ENCODE assay signal across 1 cellular context in the genomic region with DNA sequence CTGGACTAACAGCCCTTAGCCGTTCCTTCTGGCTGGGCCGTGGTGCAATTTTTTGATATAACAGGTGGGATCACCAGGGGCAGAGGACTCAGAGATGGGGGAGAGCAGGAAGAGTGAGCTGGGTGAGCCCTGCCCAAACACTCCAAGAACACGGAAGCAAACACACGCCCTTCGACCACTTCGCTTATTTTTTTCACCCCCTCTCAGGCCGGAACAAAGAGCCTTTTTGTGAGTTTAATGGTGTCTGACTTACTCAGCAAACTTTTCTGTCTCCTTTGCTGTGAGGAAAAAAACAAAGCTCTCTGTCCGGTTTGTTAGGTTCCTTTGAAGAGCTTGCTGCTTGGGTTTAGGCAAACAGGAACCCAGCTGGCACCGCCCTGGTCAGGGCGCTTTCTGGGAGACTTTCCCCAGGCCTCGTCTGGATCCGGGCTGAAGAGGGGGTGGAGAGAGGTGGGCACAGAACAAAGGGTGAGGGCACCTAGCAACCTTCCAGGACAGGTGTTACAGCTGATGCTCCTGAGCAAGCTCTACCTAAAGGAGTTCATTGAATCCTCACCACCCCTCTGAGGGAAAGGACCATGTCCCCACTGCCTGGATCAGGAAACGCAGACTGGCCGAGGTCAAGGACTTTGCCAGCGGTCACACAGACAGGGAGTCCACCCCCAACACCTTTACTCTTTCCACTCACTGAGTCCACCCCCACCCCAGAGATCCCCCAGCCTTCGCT.
TF ChIP-seq lines count a peak whose summit lies in the region.

No MANE protein-coding gene starts in this region.

TF ChIP-seq in HepG2, 621 proteins besides CTCF, POLR2A, EP300 and RAD21 (continues in another document):
- TF ChIP-seq JUND (CRISPR knock-in tag; IDR thresholded peaks at IDR 0.05): no peak
- TF ChIP-seq, protein P1, sequence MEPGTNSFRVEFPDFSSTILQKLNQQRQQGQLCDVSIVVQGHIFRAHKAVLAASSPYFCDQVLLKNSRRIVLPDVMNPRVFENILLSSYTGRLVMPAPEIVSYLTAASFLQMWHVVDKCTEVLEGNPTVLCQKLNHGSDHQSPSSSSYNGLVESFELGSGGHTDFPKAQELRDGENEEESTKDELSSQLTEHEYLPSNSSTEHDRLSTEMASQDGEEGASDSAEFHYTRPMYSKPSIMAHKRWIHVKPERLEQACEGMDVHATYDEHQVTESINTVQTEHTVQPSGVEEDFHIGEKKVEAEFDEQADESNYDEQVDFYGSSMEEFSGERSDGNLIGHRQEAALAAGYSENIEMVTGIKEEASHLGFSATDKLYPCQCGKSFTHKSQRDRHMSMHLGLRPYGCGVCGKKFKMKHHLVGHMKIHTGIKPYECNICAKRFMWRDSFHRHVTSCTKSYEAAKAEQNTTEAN (CRISPR knock-in tag; conservative IDR thresholded peaks at IDR 0.05): no peak
- TF ChIP-seq EED (CRISPR knock-in tag; IDR thresholded peaks at IDR 0.05): no peak
- no peak for TF ChIP-seq NCOA5 (CRISPR knock-in tag; IDR thresholded peaks at IDR 0.05)
- TF ChIP-seq ZNF567 (CRISPR knock-in tag; IDR thresholded peaks at IDR 0.05; ENCODE audit: borderline replicate concordance): no peak
- TF ChIP-seq CHCHD3 (CRISPR knock-in tag; IDR thresholded peaks at IDR 0.05): no peak
- TF ChIP-seq, protein P2, sequence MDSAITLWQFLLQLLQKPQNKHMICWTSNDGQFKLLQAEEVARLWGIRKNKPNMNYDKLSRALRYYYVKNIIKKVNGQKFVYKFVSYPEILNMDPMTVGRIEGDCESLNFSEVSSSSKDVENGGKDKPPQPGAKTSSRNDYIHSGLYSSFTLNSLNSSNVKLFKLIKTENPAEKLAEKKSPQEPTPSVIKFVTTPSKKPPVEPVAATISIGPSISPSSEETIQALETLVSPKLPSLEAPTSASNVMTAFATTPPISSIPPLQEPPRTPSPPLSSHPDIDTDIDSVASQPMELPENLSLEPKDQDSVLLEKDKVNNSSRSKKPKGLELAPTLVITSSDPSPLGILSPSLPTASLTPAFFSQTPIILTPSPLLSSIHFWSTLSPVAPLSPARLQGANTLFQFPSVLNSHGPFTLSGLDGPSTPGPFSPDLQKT (CRISPR knock-in tag; IDR thresholded peaks at IDR 0.05; ENCODE audit: borderline replicate concordance): no peak
- no peak for TF ChIP-seq FLYWCH1 (CRISPR knock-in tag; IDR thresholded peaks at IDR 0.05)
- TF ChIP-seq ZNF644 (CRISPR knock-in tag; IDR thresholded peaks at IDR 0.05; ENCODE audit: low read depth): no peak; the same call in 1 of the 2 replicates
- no peak for TF ChIP-seq KDM3A (CRISPR knock-in tag; IDR thresholded peaks at IDR 0.05; ENCODE audit: low read depth)
- TF ChIP-seq SRF (IDR thresholded peaks at IDR 0.05; ENCODE audit: low read depth, low read length): no peak
- TF ChIP-seq, protein P3, sequence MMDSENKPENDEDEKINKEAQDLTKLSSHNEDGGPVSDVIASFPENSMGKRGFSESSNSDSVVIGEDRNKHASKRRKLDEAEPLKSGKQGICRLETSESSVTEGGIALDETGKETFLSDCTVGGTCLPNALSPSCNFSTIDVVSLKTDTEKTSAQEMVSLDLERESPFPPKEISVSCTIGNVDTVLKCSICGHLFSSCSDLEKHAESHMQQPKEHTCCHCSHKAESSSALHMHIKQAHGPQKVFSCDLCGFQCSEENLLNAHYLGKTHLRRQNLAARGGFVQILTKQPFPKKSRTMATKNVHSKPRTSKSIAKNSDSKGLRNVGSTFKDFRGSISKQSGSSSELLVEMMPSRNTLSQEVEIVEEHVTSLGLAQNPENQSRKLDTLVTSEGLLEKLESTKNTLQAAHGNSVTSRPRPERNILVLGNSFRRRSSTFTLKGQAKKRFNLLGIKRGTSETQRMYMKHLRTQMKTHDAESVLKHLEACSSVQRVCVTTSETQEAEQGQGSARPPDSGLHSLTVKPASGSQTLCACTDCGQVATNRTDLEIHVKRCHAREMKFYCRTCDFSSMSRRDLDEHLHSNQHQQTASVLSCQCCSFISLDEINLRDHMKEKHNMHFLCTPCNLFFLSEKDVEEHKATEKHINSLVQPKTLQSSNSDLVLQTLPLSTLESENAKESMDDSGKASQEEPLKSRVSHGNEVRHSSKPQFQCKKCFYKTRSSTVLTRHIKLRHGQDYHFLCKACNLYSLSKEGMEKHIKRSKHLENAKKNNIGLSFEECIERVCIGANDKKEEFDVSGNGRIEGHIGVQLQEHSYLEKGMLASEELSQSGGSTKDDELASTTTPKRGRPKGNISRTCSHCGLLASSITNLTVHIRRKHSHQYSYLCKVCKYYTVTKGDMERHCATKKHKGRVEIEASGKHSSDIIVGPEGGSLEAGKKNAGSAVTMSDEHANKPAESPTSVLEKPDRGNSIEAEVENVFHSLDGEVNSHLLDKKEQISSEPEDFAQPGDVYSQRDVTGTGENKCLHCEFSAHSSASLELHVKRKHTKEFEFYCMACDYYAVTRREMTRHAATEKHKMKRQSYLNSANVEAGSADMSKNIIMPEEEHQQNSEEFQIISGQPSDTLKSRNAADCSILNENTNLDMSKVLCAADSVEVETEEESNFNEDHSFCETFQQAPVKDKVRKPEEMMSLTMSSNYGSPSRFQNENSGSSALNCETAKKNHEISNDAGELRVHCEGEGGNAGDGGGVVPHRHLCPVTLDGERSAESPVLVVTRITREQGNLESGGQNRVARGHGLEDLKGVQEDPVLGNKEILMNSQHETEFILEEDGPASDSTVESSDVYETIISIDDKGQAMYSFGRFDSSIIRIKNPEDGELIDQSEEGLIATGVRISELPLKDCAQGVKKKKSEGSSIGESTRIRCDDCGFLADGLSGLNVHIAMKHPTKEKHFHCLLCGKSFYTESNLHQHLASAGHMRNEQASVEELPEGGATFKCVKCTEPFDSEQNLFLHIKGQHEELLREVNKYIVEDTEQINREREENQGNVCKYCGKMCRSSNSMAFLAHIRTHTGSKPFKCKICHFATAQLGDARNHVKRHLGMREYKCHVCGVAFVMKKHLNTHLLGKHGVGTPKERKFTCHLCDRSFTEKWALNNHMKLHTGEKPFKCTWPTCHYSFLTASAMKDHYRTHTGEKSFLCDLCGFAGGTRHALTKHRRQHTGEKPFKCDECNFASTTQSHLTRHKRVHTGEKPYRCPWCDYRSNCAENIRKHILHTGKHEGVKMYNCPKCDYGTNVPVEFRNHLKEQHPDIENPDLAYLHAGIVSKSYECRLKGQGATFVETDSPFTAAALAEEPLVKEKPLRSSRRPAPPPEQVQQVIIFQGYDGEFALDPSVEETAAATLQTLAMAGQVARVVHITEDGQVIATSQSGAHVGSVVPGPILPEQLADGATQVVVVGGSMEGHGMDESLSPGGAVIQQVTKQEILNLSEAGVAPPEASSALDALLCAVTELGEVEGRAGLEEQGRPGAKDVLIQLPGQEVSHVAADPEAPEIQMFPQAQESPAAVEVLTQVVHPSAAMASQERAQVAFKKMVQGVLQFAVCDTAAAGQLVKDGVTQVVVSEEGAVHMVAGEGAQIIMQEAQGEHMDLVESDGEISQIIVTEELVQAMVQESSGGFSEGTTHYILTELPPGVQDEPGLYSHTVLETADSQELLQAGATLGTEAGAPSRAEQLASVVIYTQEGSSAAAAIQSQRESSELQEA (CRISPR knock-in tag; IDR thresholded peaks at IDR 0.05; ENCODE audit: not compliant biosample characterization): no peak
- TF ChIP-seq SYNCRIP (IDR thresholded peaks at IDR 0.05; ENCODE audit: insufficient read depth, low read depth, low read length): no peak
- TF ChIP-seq, protein P4, sequence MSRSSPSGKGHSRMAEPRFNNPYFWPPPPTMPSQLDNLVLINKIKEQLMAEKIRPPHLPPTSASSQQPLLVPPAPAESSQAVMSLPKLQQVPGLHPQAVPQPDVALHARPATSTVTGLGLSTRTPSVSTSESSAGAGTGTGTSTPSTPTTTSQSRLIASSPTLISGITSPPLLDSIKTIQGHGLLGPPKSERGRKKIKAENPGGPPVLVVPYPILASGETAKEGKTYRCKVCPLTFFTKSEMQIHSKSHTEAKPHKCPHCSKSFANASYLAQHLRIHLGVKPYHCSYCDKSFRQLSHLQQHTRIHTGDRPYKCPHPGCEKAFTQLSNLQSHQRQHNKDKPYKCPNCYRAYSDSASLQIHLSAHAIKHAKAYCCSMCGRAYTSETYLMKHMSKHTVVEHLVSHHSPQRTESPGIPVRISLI (CRISPR knock-in tag; IDR thresholded peaks at IDR 0.05; ENCODE audit: borderline replicate concordance): peak; percentile 93
- TF ChIP-seq YY1 (IDR thresholded peaks at IDR 0.05; ENCODE audit: insufficient read depth, insufficient replicate concordance, low read depth, low read length): peak; percentile 28
- no peak for TF ChIP-seq RFXANK (CRISPR knock-in tag; IDR thresholded peaks at IDR 0.05)
- TF ChIP-seq, protein P5, sequence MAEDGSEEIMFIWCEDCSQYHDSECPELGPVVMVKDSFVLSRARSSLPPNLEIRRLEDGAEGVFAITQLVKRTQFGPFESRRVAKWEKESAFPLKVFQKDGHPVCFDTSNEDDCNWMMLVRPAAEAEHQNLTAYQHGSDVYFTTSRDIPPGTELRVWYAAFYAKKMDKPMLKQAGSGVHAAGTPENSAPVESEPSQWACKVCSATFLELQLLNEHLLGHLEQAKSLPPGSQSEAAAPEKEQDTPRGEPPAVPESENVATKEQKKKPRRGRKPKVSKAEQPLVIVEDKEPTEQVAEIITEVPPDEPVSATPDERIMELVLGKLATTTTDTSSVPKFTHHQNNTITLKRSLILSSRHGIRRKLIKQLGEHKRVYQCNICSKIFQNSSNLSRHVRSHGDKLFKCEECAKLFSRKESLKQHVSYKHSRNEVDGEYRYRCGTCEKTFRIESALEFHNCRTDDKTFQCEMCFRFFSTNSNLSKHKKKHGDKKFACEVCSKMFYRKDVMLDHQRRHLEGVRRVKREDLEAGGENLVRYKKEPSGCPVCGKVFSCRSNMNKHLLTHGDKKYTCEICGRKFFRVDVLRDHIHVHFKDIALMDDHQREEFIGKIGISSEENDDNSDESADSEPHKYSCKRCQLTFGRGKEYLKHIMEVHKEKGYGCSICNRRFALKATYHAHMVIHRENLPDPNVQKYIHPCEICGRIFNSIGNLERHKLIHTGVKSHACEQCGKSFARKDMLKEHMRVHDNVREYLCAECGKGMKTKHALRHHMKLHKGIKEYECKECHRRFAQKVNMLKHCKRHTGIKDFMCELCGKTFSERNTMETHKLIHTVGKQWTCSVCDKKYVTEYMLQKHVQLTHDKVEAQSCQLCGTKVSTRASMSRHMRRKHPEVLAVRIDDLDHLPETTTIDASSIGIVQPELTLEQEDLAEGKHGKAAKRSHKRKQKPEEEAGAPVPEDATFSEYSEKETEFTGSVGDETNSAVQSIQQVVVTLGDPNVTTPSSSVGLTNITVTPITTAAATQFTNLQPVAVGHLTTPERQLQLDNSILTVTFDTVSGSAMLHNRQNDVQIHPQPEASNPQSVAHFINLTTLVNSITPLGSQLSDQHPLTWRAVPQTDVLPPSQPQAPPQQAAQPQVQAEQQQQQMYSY (CRISPR knock-in tag; IDR thresholded peaks at IDR 0.05): no peak
- no peak for TF ChIP-seq GLI4 (CRISPR knock-in tag; IDR thresholded peaks at IDR 0.05; ENCODE audit: borderline replicate concordance)
- TF ChIP-seq, protein P6, sequence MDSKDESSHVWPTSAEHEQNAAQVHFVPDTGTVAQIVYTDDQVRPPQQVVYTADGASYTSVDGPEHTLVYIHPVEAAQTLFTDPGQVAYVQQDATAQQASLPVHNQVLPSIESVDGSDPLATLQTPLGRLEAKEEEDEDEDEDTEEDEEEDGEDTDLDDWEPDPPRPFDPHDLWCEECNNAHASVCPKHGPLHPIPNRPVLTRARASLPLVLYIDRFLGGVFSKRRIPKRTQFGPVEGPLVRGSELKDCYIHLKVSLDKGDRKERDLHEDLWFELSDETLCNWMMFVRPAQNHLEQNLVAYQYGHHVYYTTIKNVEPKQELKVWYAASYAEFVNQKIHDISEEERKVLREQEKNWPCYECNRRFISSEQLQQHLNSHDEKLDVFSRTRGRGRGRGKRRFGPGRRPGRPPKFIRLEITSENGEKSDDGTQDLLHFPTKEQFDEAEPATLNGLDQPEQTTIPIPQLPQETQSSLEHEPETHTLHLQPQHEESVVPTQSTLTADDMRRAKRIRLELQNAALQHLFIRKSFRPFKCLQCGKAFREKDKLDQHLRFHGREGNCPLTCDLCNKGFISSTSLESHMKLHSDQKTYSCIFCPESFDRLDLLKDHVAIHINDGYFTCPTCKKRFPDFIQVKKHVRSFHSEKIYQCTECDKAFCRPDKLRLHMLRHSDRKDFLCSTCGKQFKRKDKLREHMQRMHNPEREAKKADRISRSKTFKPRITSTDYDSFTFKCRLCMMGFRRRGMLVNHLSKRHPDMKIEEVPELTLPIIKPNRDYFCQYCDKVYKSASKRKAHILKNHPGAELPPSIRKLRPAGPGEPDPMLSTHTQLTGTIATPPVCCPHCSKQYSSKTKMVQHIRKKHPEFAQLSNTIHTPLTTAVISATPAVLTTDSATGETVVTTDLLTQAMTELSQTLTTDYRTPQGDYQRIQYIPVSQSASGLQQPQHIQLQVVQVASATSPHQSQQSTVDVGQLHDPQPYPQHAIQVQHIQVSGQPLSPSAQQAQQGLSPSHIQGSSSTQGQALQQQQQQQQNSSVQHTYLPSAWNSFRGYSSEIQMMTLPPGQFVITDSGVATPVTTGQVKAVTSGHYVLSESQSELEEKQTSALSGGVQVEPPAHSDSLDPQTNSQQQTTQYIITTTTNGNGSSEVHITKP (CRISPR knock-in tag; IDR thresholded peaks at IDR 0.05; ENCODE audit: low read depth): peak; percentile 17; the same call in 1 of the 2 replicates
- TF ChIP-seq FOXA1 (IDR thresholded peaks at IDR 0.05): no peak
- 0 out of 2 replicates have a peak, but pooled peaks have one; percentile 46 for TF ChIP-seq FOXA1 (CRISPR knock-in tag; IDR thresholded peaks at IDR 0.05)
- TF ChIP-seq PRPF4 (IDR thresholded peaks at IDR 0.05; ENCODE audit: low read depth, low read length, poor library complexity, severe bottlenecking): no peak
- peak; percentile 49; the same call in 1 of the 2 replicates for TF ChIP-seq HOXA5 (CRISPR knock-in tag; IDR thresholded peaks at IDR 0.05)
- TF ChIP-seq, protein P7, sequence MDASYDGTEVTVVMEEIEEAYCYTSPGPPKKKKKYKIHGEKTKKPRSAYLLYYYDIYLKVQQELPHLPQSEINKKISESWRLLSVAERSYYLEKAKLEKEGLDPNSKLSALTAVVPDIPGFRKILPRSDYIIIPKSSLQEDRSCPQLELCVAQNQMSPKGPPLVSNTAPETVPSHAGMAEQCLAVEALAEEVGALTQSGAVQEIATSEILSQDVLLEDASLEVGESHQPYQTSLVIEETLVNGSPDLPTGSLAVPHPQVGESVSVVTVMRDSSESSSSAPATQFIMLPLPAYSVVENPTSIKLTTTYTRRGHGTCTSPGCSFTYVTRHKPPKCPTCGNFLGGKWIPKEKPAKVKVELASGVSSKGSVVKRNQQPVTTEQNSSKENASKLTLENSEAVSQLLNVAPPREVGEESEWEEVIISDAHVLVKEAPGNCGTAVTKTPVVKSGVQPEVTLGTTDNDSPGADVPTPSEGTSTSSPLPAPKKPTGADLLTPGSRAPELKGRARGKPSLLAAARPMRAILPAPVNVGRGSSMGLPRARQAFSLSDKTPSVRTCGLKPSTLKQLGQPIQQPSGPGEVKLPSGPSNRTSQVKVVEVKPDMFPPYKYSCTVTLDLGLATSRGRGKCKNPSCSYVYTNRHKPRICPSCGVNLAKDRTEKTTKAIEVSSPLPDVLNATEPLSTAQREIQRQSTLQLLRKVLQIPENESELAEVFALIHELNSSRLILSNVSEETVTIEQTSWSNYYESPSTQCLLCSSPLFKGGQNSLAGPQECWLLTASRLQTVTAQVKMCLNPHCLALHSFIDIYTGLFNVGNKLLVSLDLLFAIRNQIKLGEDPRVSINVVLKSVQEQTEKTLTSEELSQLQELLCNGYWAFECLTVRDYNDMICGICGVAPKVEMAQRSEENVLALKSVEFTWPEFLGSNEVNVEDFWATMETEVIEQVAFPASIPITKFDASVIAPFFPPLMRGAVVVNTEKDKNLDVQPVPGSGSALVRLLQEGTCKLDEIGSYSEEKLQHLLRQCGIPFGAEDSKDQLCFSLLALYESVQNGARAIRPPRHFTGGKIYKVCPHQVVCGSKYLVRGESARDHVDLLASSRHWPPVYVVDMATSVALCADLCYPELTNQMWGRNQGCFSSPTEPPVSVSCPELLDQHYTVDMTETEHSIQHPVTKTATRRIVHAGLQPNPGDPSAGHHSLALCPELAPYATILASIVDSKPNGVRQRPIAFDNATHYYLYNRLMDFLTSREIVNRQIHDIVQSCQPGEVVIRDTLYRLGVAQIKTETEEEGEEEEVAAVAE (CRISPR knock-in tag; IDR thresholded peaks at IDR 0.05; ENCODE audit: borderline replicate concordance): peak; percentile 39; the same call in 1 of the 2 replicates
- no peak for TF ChIP-seq TOPORS (CRISPR knock-in tag; IDR thresholded peaks at IDR 0.05)
